Comparison of ENCODE assay signal across 34 cellular contexts in genomic region chr5:4817742-4818141, GRCh38.
"Had no signal": no experiment of that assay in that cellular context is flagged by ENCODE, and none has a peak within 500 bp of the region (broad histone marks: within the 10 kb centered on the region; RNA-seq: fewer than 3 reads in every experiment).

No MANE protein-coding gene starts in this region.

- H3K27ac ChIP-seq: adrenal gland, body of pancreas, esophagus muscularis mucosa, foreskin keratinocyte, gastrocnemius medialis, WERI-Rb-1 had no signal

- H3K4me3 Mint-ChIP-seq: activated B cell treated with CpG ODN at 0.5 μM for 24 hours; activated CD4-positive, alpha-beta memory T cell treated with anti-CD3 and anti-CD28 coated beads for 36 hours; activated CD4-positive, alpha-beta T cell treated with anti-CD3 and anti-CD28 coated beads, Interleukin-2, amount 10 ng/mL, durations not matched to agents 24 days and 14 days; activated CD8-positive, alpha-beta memory T cell treated with anti-CD3 and anti-CD28 coated beads, Interleukin-2, amount 10 ng/mL, durations not matched to agents 7 days and 5 days; activated CD8-positive, alpha-beta T cell treated with anti-CD3 and anti-CD28 coated beads, Interleukin-2, amount 10 ng/mL, durations not matched to agents 7 days and 5 days; activated naive CD4-positive, alpha-beta T cell treated with anti-CD3 and anti-CD28 coated beads for 36 hours; activated naive CD4-positive, alpha-beta T cell treated with anti-CD3 and anti-CD28 coated beads, Interleukin-2, amount 50 U/mL, for 24 hours; activated naive CD8-positive, alpha-beta T cell treated with anti-CD3 and anti-CD28 coated beads for 36 hours; activated naive CD8-positive, alpha-beta T cell treated with anti-CD3 and anti-CD28 coated beads, Interleukin-2, amount 50 U/mL, for 24 hours; activated T-helper 1 cell treated with anti-CD3 and anti-CD28 coated beads, Interleukin-12 subunit alpha, Interleukin-12 subunit beta, Interleukin-2, Interleukin-4 antibody, amounts not matched to agents 30 ng/mL and 10 ng/mL and 1 ng/mL, durations not matched to agents 14 hours and 24 hours and 36 hours; effector memory CD8-positive, alpha-beta T cell; T-helper 17 cell; T-helper 2 cell treated with Interferon-gamma antibody and Interleukin-4, amounts not matched to agents 5 μg/mL and 100 μg/mL, for 36 hours had no signal

- H3K36me3 Mint-ChIP-seq: activated CD4-positive, alpha-beta memory T cell treated with anti-CD3 and anti-CD28 coated beads for 36 hours; activated CD8-positive, alpha-beta memory T cell treated with anti-CD3 and anti-CD28 coated beads, Interleukin-2, amount 10 ng/mL, durations not matched to agents 7 days and 5 days; activated naive CD4-positive, alpha-beta T cell treated with anti-CD3 and anti-CD28 coated beads, Interleukin-2, amount 50 U/mL, for 24 hours; activated naive CD8-positive, alpha-beta T cell treated with anti-CD3 and anti-CD28 coated beads for 36 hours had no signal

- H3K4me1 ChIP-seq: adrenal gland, body of pancreas, esophagus muscularis mucosa, foreskin keratinocyte, gastrocnemius medialis had no signal

- H3K27ac Mint-ChIP-seq: activated B cell treated with CpG ODN at 0.5 μM for 24 hours; activated CD4-positive, alpha-beta memory T cell treated with anti-CD3 and anti-CD28 coated beads for 36 hours; activated CD4-positive, alpha-beta T cell treated with anti-CD3 and anti-CD28 coated beads, Interleukin-2, amount 10 ng/mL, durations not matched to agents 24 days and 14 days; activated CD8-positive, alpha-beta memory T cell treated with anti-CD3 and anti-CD28 coated beads, Interleukin-2, amount 10 ng/mL, durations not matched to agents 7 days and 5 days; activated CD8-positive, alpha-beta T cell treated with anti-CD3 and anti-CD28 coated beads, Interleukin-2, amount 10 ng/mL, durations not matched to agents 7 days and 5 days; activated naive CD4-positive, alpha-beta T cell treated with anti-CD3 and anti-CD28 coated beads for 36 hours; activated naive CD4-positive, alpha-beta T cell treated with anti-CD3 and anti-CD28 coated beads, Interleukin-2, amount 50 U/mL, for 24 hours; activated naive CD8-positive, alpha-beta T cell treated with anti-CD3 and anti-CD28 coated beads for 36 hours; activated naive CD8-positive, alpha-beta T cell treated with anti-CD3 and anti-CD28 coated beads, Interleukin-2, amount 50 U/mL, for 24 hours; activated T-helper 1 cell treated with anti-CD3 and anti-CD28 coated beads, Interleukin-12 subunit alpha, Interleukin-12 subunit beta, Interleukin-2, Interleukin-4 antibody, amounts not matched to agents 30 ng/mL and 10 ng/mL and 1 ng/mL, durations not matched to agents 14 hours and 24 hours and 36 hours; activated T-helper 2 cell treated with anti-CD3 and anti-CD28 coated beads, Interferon-gamma antibody, Interleukin-2, Interleukin-4, amounts not matched to agents 10 μg/mL and 5 μg/mL and 100 μg/mL, durations not matched to agents 14 hours and 24 hours and 36 hours; effector memory CD8-positive, alpha-beta T cell; T-helper 17 cell; T-helper 2 cell treated with Interferon-gamma antibody and Interleukin-4, amounts not matched to agents 5 μg/mL and 100 μg/mL, for 36 hours had no signal

- H3K4me1 Mint-ChIP-seq: activated B cell treated with CpG ODN at 0.5 μM for 24 hours; activated CD4-positive, alpha-beta T cell treated with anti-CD3 and anti-CD28 coated beads, Interleukin-2, amount 10 ng/mL, durations not matched to agents 24 days and 14 days; activated CD8-positive, alpha-beta memory T cell treated with anti-CD3 and anti-CD28 coated beads, Interleukin-2, amount 10 ng/mL, durations not matched to agents 7 days and 5 days; activated naive CD4-positive, alpha-beta T cell treated with anti-CD3 and anti-CD28 coated beads, Interleukin-2, amount 50 U/mL, for 24 hours; activated naive CD8-positive, alpha-beta T cell treated with anti-CD3 and anti-CD28 coated beads for 36 hours; activated naive CD8-positive, alpha-beta T cell treated with anti-CD3 and anti-CD28 coated beads, Interleukin-2, amount 50 U/mL, for 24 hours; T-helper 17 cell had no signal

- H3K9me3 Mint-ChIP-seq: activated naive CD4-positive, alpha-beta T cell treated with anti-CD3 and anti-CD28 coated beads, Interleukin-2, amount 50 U/mL, for 24 hours had no signal

- H3K27me3 ChIP-seq: adrenal gland, body of pancreas, esophagus muscularis mucosa, foreskin keratinocyte, gastrocnemius medialis had no signal

- ATAC-seq: activated CD4-positive, CD25-positive, alpha-beta regulatory T cell treated with anti-CD3 and anti-CD28 coated beads, Interleukin-2, amount 50 U/mL, for 24 hours; activated CD8-positive, alpha-beta memory T cell treated with anti-CD3 and anti-CD28 coated beads, Interleukin-2, amount 10 ng/mL, durations not matched to agents 7 days and 5 days; activated CD8-positive, alpha-beta T cell treated with anti-CD3 and anti-CD28 coated beads, Interleukin-2, amount 10 ng/mL, durations not matched to agents 7 days and 5 days; activated naive CD8-positive, alpha-beta T cell treated with anti-CD3 and anti-CD28 coated beads, Interleukin-2, amount 50 U/mL, for 24 hours; body of pancreas; effector memory CD8-positive, alpha-beta T cell; foreskin keratinocyte; gastrocnemius medialis; T-helper 17 cell had no signal

- H3K4me3 ChIP-seq: adrenal gland, body of pancreas, esophagus muscularis mucosa, gastrocnemius medialis had no signal

- DNase-seq: activated B cell treated with CpG ODN at 0.5 μM for 24 hours; activated CD4-positive, alpha-beta memory T cell treated with anti-CD3 and anti-CD28 coated beads for 36 hours; activated CD4-positive, alpha-beta T cell treated with anti-CD3 and anti-CD28 coated beads, Interleukin-2, amount 10 ng/mL, durations not matched to agents 24 days and 14 days; activated CD8-positive, alpha-beta memory T cell treated with anti-CD3 and anti-CD28 coated beads, Interleukin-2, amount 10 ng/mL, durations not matched to agents 7 days and 5 days; activated CD8-positive, alpha-beta memory T cell treated with anti-CD3 and anti-CD28 coated beads, Interleukin-2, amount 50 U/mL, for 4 hours; activated CD8-positive, alpha-beta T cell treated with anti-CD3 and anti-CD28 coated beads, Interleukin-2, amount 10 ng/mL, durations not matched to agents 7 days and 5 days; activated effector memory CD4-positive, alpha-beta T cell treated with anti-CD3 and anti-CD28 coated beads, Interleukin-2, amount 50 U/mL, for 16 hours; activated naive CD4-positive, alpha-beta T cell treated with anti-CD3 and anti-CD28 coated beads for 36 hours; activated naive CD8-positive, alpha-beta T cell treated with anti-CD3 and anti-CD28 coated beads for 36 hours; activated naive CD8-positive, alpha-beta T cell treated with anti-CD3 and anti-CD28 coated beads, Interleukin-2, amount 50 U/mL, for 24 hours; activated T-cell treated with anti-CD3 and anti-CD28 coated beads, Interleukin-2, amount 50 U/mL, for 1 hour; activated T-cell treated with anti-CD3 and anti-CD28 coated beads, Interleukin-2, amount 50 U/mL, for 48 hours; adrenal gland; amygdala; aorta; body of pancreas; caudate nucleus; cortex of kidney; dermis blood vessel endothelial cell; effector CD4-positive, alpha-beta T cell; effector memory CD8-positive, alpha-beta T cell; erythroblast; foreskin keratinocyte; gastrocnemius medialis; T-helper 1 cell; T-helper 17 cell; T1000; WERI-Rb-1 had no signal

- H3K27me3 Mint-ChIP-seq: activated B cell treated with CpG ODN at 0.5 μM for 24 hours; activated CD4-positive, alpha-beta memory T cell treated with anti-CD3 and anti-CD28 coated beads for 36 hours; activated CD4-positive, alpha-beta T cell treated with anti-CD3 and anti-CD28 coated beads, Interleukin-2, amount 10 ng/mL, durations not matched to agents 24 days and 14 days; activated CD8-positive, alpha-beta memory T cell treated with anti-CD3 and anti-CD28 coated beads, Interleukin-2, amount 10 ng/mL, durations not matched to agents 7 days and 5 days; activated naive CD4-positive, alpha-beta T cell treated with anti-CD3 and anti-CD28 coated beads, Interleukin-2, amount 50 U/mL, for 24 hours; activated naive CD8-positive, alpha-beta T cell treated with anti-CD3 and anti-CD28 coated beads for 36 hours; activated naive CD8-positive, alpha-beta T cell treated with anti-CD3 and anti-CD28 coated beads, Interleukin-2, amount 50 U/mL, for 24 hours; effector memory CD8-positive, alpha-beta T cell; T-helper 17 cell had no signal

- H3K36me3 ChIP-seq: adrenal gland, esophagus muscularis mucosa, gastrocnemius medialis, WERI-Rb-1 had no signal

- H3K9me3 ChIP-seq: adrenal gland, body of pancreas had no signal
